17 cellular contexts compared by ENCODE assay signal in genomic region chr7:150735596-150736358, GRCh38. TPM values are rescaled to one million over a fixed set of nuclear protein-coding genes. Genes with fewer than 3 reads are reported as not detected.
A peak's percentile ranks its signal among the peaks of the same experiment; 100 is the strongest.
DNase-seq lines count a peak whose midpoint lies in the region; ATAC-seq and TF ChIP-seq lines count a peak whose summit lies in the region.
"Had no signal": no experiment of that assay in that cellular context is flagged by ENCODE, and none has a peak within 500 bp of the region (broad histone marks: within the 10 kb centered on the region; RNA-seq: fewer than 3 reads in every experiment).

No MANE protein-coding gene starts in this region.

- TF ChIP-seq POLR2A in upper lobe of left lung (IDR thresholded peaks at IDR 0.05) (no peak), transverse colon (IDR thresholded peaks at IDR 0.05) (no peak)

- POLR2A ChIA-PET in T-cell (lab: Charles Lee), result interaction anchor here in 1 of 2 donors (0.5 kb wide), 1 partner anchor 95 kb away, joined by 3 read pairs; no protein-coding TSS in a partner anchor

- H3K9me3 ChIP-seq in left ventricle myocardium inferior (replicated peaks), result no peaks in the 10 kb centered on the region
- no peaks in the 10 kb centered on the region for H3K9me3 ChIP-seq in upper lobe of left lung
- H3K9me3 ChIP-seq in transverse colon, result no peaks in the 10 kb centered on the region
- H3K9me3 ChIP-seq: left lung, SJCRH30 had no signal

- no peak for ATAC-seq in Right ventricle myocardium inferior
- peak in 1 of 4 experiments; percentile 50 for ATAC-seq in T-cell (replicated peaks in 1 of 4)
- ATAC-seq in upper lobe of left lung (ENCODE audit: low FRiP score in 2 of 2), result no peak
- ATAC-seq in HG03175 (IDR thresholded peaks at IDR 0.05; ENCODE audit: unreplicated experiment), result no peak
- ATAC-seq: left lung had no signal

- no peaks in the 10 kb centered on the region for H3K9me3 Mint-ChIP-seq in T-cell

- intact Hi-C loops in left ventricle myocardium inferior (cut with micrococcal nuclease), result no loop called here
- intact Hi-C loops in Right ventricle myocardium inferior (cut with DNase I), result loop anchor here (5.0 kb wide), 2 partner anchors 58 to 103 kb away; partner anchors contain the start of gene GIMAP6
- intact Hi-C loops in transverse colon (cut with DNase I; ENCODE audit: low total_unique reads), result no loop called here

- H3K4me3 Mint-ChIP-seq in T-cell, result peak overlapping the region; percentile 93 to 99 (median 93)

- no peak for TF ChIP-seq CTCF in left ventricle myocardium inferior (IDR thresholded peaks at IDR 0.05; ENCODE audit: borderline replicate concordance)
- no peak for TF ChIP-seq CTCF in upper lobe of left lung (IDR thresholded peaks at IDR 0.05)
- no peak for TF ChIP-seq CTCF in transverse colon (IDR thresholded peaks at IDR 0.05)

- CTCF ChIA-PET in T-cell (lab: Charles Lee), result interaction anchor here in 1 of 2 donors (0.6 to 1.5 kb wide), 3 partner anchors 10 to 20 kb away, joined by 3 to 9 read pairs (median 7); no protein-coding TSS in a partner anchor

- in situ Hi-C loops in transverse colon (cut with MboI; ENCODE audit: low pct_ligation_motif_present in 1 of 4, low pct_unique_long_range_greater_than_20kb in 1 of 4, low sequenced_read_pairs in 3 of 4), result loop anchor here in 1 of 4 donors (25.0 kb wide), 1 partner anchor 273 kb away; the partner anchor contains the start of gene GIMAP8

- H3K36me3 Mint-ChIP-seq in T-cell, result peaks cover 33% of the 10 kb centered on the region

- WGBS in upper lobe of left lung, 2 donors, result 67 to 80% methylated on average over 3 of the region's 3 CpGs
- WGBS in transverse colon (ENCODE audit: low coverage in 1 of 2), 2 donors, result 76 to 100% methylated on average over 2 to 3 of the region's 3 CpGs

- no peaks in the 10 kb centered on the region for H3K27me3 Mint-ChIP-seq in T-cell

- peak overlapping the region; percentile 94 to 99 for H3K27ac Mint-ChIP-seq in T-cell

- H3K4me1 ChIP-seq in left ventricle myocardium inferior (peaks cover 26% of the 10 kb centered on the region), upper lobe of left lung (peaks cover 2 to 8% (median 6%) of the 10 kb centered on the region in 4 donors), transverse colon (peaks cover 0 to 13% (median 0%) of the 10 kb centered on the region in 4 donors)
- H3K4me1 ChIP-seq: SJCRH30 had no signal

- H3K27me3 ChIP-seq in left ventricle myocardium inferior (ENCODE audit: low read depth) (no peaks in the 10 kb centered on the region), upper lobe of left lung (no peaks in the 10 kb centered on the region), transverse colon (no peaks in the 10 kb centered on the region)
- H3K27me3 ChIP-seq: BLaER1 treated with 17β-estradiol and CSF1 and Interleukin-3, amounts not matched to agents 10 nM and 100 nM; left lung had no signal

- TF ChIP-seq EP300 in upper lobe of left lung (IDR thresholded peaks at IDR 0.05) (no peak), transverse colon (IDR thresholded peaks at IDR 0.05; ENCODE audit: low read depth) (no peak)

- H3K27ac ChIP-seq in left ventricle myocardium inferior (replicated peaks), result peak overlapping the region; percentile 85
- peak overlapping the region in 3 of 4 donors; percentile 82 to 91 (median 89) for H3K27ac ChIP-seq in upper lobe of left lung
- peak overlapping the region in 2 of 4 donors; percentile 67 to 76 for H3K27ac ChIP-seq in transverse colon
- H3K27ac ChIP-seq: SJCRH30 had no signal

- H3K4me3 ChIP-seq in left ventricle myocardium inferior (no peak overlapping the region), upper lobe of left lung (no peak overlapping the region), transverse colon (no peak overlapping the region)
- H3K4me3 ChIP-seq: SJCRH30 had no signal

- peaks cover 4% of the 10 kb centered on the region for H3K36me3 ChIP-seq in left ventricle myocardium inferior
- peaks cover 0 to 4% (median 1%) of the 10 kb centered on the region in 4 donors for H3K36me3 ChIP-seq in upper lobe of left lung
- H3K36me3 ChIP-seq in transverse colon, result no peaks in the 10 kb centered on the region
- H3K36me3 ChIP-seq: SJCRH30 had no signal

- no peak for DNase-seq in left ventricle myocardium inferior
- no peak for DNase-seq in Right ventricle myocardium inferior (ENCODE audit: missing footprints)
- DNase-seq in T-cell, result no peak
- DNase-seq in iPS DF 19.7 (ENCODE audit: low read depth, low spot score), result peak; percentile 85
- no peak for DNase-seq in upper lobe of left lung
- no peak for DNase-seq in transverse colon
- no peak for DNase-seq in germinal center (ENCODE audit: low spot score)
- DNase-seq: activated gamma-delta T cell treated with Interleukin-2 at 50 U/mL for 16 hours, cerebellar nuclear complex, HCEC 1CT, KG1, left lung, NCI-H1694 treated with DMSO at 0.1 percent for 48 hours, NCI-H82, SJCRH30 had no signal

- peaks cover 63 to 83% (median 65%) of the 10 kb centered on the region in 3 donors for H3K4me1 Mint-ChIP-seq in T-cell

RNA-seq across cellular contexts. Expression of gene GIMAP5, which starts 1.4 kb away (rescaled TPM):
- total RNA-seq in left ventricle myocardium inferior (10.7 TPM), Right ventricle myocardium inferior (9.0 TPM), T-cell (100 to 1,000 TPM in 3 of 5 donors, 10 to 100 TPM in 2; 82.8 to 271 (median 248) TPM), upper lobe of left lung (100 to 1,000 TPM in 1 of 6 donors, 10 to 100 TPM in 5; 28.0 to 103 (median 41.3) TPM), transverse colon (10 to 100 TPM in 2 of 4 donors, 1 to 10 TPM in 2; 2.6 to 15.7 (median 11.2) TPM)
- total RNA-seq: SJCRH30 had no signal

RNA-seq across cellular contexts. Expression of gene GIMAP1, which starts 19.4 kb away (rescaled TPM):
- total RNA-seq in left ventricle myocardium inferior, result 5.9 TPM
- total RNA-seq in Right ventricle myocardium inferior, result 5.8 TPM
- 10 to 100 TPM; 23.5 to 99.9 (median 76.8) TPM for total RNA-seq in T-cell
- 10 to 100 TPM in 5 of 6 donors, 1 to 10 TPM in 1; 8.4 to 13.5 (median 12.1) TPM for total RNA-seq in upper lobe of left lung
- total RNA-seq in transverse colon, result 1 to 10 TPM in 3 of 4 donors, under 1 TPM in 1; 0.40 to 3.0 (median 1.8) TPM
- total RNA-seq: SJCRH30 had no signal

RNA-seq across cellular contexts. Expression of gene GIMAP2, which starts 50.3 kb away (rescaled TPM):
- total RNA-seq in left ventricle myocardium inferior, result 5.0 TPM
- 6.2 TPM for total RNA-seq in Right ventricle myocardium inferior
- 100 to 1,000 TPM in 4 of 5 donors, 10 to 100 TPM in 1; 83.2 to 226 (median 183) TPM for total RNA-seq in T-cell
- total RNA-seq in upper lobe of left lung, result 10 to 100 TPM; 15.5 to 34.0 (median 23.0) TPM
- 10 to 100 TPM in 1 of 4 donors, 1 to 10 TPM in 1, not detected in 2; 4.5 to 16.2 TPM for total RNA-seq in transverse colon
- total RNA-seq: SJCRH30 had no signal
